ENCODE assay signal across 5 cellular contexts in genomic region chr16:53539759-53540718, GRCh38. TPM values are rescaled to one million over a fixed set of nuclear protein-coding genes. Genes with fewer than 3 reads are reported as not detected.
DNase-seq lines count a peak whose midpoint lies in the region; ATAC-seq, FAIRE-seq and TF ChIP-seq lines count a peak whose summit lies in the region.
"Not testable (repeated sequence)": the region's sequence is repeated elsewhere in the genome, so short reads cannot be mapped to it uniquely, and the experiment has no call there.

No MANE protein-coding gene starts in this region.

- H3K4me2 ChIP-seq in A549; K562 (ENCODE audit: insufficient read depth, low read length): not testable (repeated sequence)
- peak overlapping the region; percentile 43; the same call in 1 of the 2 replicates for H3K4me2 ChIP-seq in HepG2 (ENCODE audit: low read depth, low read length)

- H3K4me3 ChIP-seq in A549; K562; HepG2 (replicated peaks in 1 of 3; ENCODE audit: insufficient read depth in 1 of 3, low read depth in 2 of 3, low read length in 3 of 3): not testable (repeated sequence)

- not testable (repeated sequence) for H3K9me3 Mint-ChIP-seq in T-helper 1 cell treated with Interleukin-12 subunit alpha and Interleukin-12 subunit beta and Interleukin-4 antibody, amounts not matched to agents 30 μg/mL and 1 μg/mL, for 36 hours; endothelial cell (ENCODE audit: unreplicated experiment)

- not testable (repeated sequence) for H3K27ac ChIP-seq in A549; K562 (ENCODE audit: extremely low read depth, low read depth, low read length)
- peak overlapping the region; percentile 48 for H3K27ac ChIP-seq in HepG2 (ENCODE audit: extremely low read length, insufficient read depth, low read length)

- not testable (repeated sequence) for TF ChIP-seq CTCF in A549 (IDR thresholded peaks at IDR 0.05); K562 (IDR thresholded peaks at IDR 0.05 in 2 of 3, conservative IDR thresholded peaks at IDR 0.05 in 1 of 3; ENCODE audit: insufficient read depth in 2 of 3, low read depth in 1 of 3, low read length in 3 of 3); endothelial cell (IDR thresholded peaks at IDR 0.05; ENCODE audit: unreplicated experiment); HepG2 (CRISPR knock-in tag; IDR thresholded peaks at IDR 0.05)

- H3K4me1 Mint-ChIP-seq in T-helper 1 cell treated with Interleukin-12 subunit alpha and Interleukin-12 subunit beta and Interleukin-4 antibody, amounts not matched to agents 30 μg/mL and 1 μg/mL, for 36 hours (ENCODE audit: low read depth) = peaks cover 12% of the 10 kb centered on the region
- not testable (repeated sequence) for H3K4me1 Mint-ChIP-seq in endothelial cell (ENCODE audit: unreplicated experiment)

- not testable (repeated sequence) for H3K9me3 ChIP-seq in A549; K562 (replicated peaks; ENCODE audit: control insufficient read depth, insufficient read depth, low read depth, low read length); HepG2 (ENCODE audit: low read length)

- not testable (repeated sequence) for H4K20me1 ChIP-seq in K562 (replicated peaks; ENCODE audit: control insufficient read depth, insufficient read depth, low read length); HepG2 (ENCODE audit: insufficient read depth, low read length)

- H3K27me3 ChIP-seq in K562 (ENCODE audit: control insufficient read depth in 2 of 2, insufficient read depth in 2 of 2, low read length in 2 of 2) = peaks cover 21 to 24% of the 10 kb centered on the region in 2 experiments
- not testable (repeated sequence) for H3K27me3 ChIP-seq in HepG2 (ENCODE audit: control insufficient read depth in 1 of 2, insufficient read depth in 2 of 2, low read length in 2 of 2)

- WGBS in A549 (ENCODE audit: missing lambda C conversion rate) = 69% methylated on average over 13 of the region's 13 CpGs
- 9% methylated on average over 10 of the region's 13 CpGs for WGBS in K562 (ENCODE audit: insufficient coverage, low coverage, missing lambda C conversion rate)
- WGBS in HepG2 (ENCODE audit: low lambda C conversion rate) = 27% methylated on average over 13 of the region's 13 CpGs

- not testable (repeated sequence) for TF ChIP-seq RAD21 in A549 (conservative IDR thresholded peaks at IDR 0.05 in 1 of 2, IDR thresholded peaks at IDR 0.05 in 1 of 2); K562 (CRISPR knock-in tag; conservative IDR thresholded peaks at IDR 0.05 in 1 of 2, IDR thresholded peaks at IDR 0.05 in 1 of 2); HepG2 (CRISPR knock-in tag; IDR thresholded peaks at IDR 0.05)

- peak overlapping the region; percentile 15 for H3K27ac Mint-ChIP-seq in T-helper 1 cell treated with Interleukin-12 subunit alpha and Interleukin-12 subunit beta and Interleukin-4 antibody, amounts not matched to agents 30 μg/mL and 1 μg/mL, for 36 hours
- not testable (repeated sequence) for H3K27ac Mint-ChIP-seq in endothelial cell (ENCODE audit: unreplicated experiment)

- not testable (repeated sequence) for H3K79me2 ChIP-seq in K562 (ENCODE audit: control insufficient read depth, insufficient read depth, low read length); HepG2 (ENCODE audit: insufficient read depth, low read length)

- POLR2A ChIA-PET in A549 (lab: Yijun Ruan, JAX); K562 (lab: Yijun Ruan, JAX); HepG2 (lab: Yijun Ruan, JAX): not testable (repeated sequence)

- intact Hi-C loops in K562 (cut with micrococcal nuclease) (loop anchor here (10.0 kb wide), 1 partner anchor 215 kb away; no protein-coding TSS in a partner anchor), HepG2 (cut with micrococcal nuclease; ENCODE audit: unreplicated experiment) (loop anchor here (10.0 kb wide), 3 partner anchors 235 to 745 kb away; partner anchors contain the start of gene IRX3)

- H3K9ac ChIP-seq in K562 (ENCODE audit: insufficient read depth in 1 of 2, low read depth in 2 of 2, low read length in 2 of 2); HepG2 (ENCODE audit: insufficient read depth, low read depth, low read length): not testable (repeated sequence)

- CTCF ChIA-PET in A549 (lab: Yijun Ruan, JAX) = interaction anchor here (0.6 kb wide), 1 partner anchor 18 kb away, joined by 3 read pairs; no protein-coding TSS in a partner anchor
- CTCF ChIA-PET in K562 (lab: Yijun Ruan, JAX; ENCODE audit: low intra/inter-chr PET ratio); HepG2 (lab: Yijun Ruan, JAX; ENCODE audit: low intra/inter-chr PET ratio, low total read pairs): not testable (repeated sequence)

- H3K4me1 ChIP-seq in A549; K562 (replicated peaks in 1 of 2; ENCODE audit: control insufficient read depth in 2 of 2, insufficient read depth in 2 of 2, low read length in 2 of 2): not testable (repeated sequence)
- H3K4me1 ChIP-seq in HepG2 (ENCODE audit: insufficient read depth, low read length) = peaks cover 45% of the 10 kb centered on the region

- not testable (repeated sequence) for TF ChIP-seq POLR2A in A549 (IDR thresholded peaks at IDR 0.05; ENCODE audit: low read length); K562 (conservative IDR thresholded peaks at IDR 0.05); HepG2 (IDR thresholded peaks at IDR 0.05; ENCODE audit: insufficient read depth in 1 of 2, low read depth in 2 of 2, low read length in 2 of 2)

- ATAC-seq in A549, K562, HepG2: not testable (repeated sequence)

- not testable (repeated sequence) for H3K36me3 ChIP-seq in K562 (ENCODE audit: control insufficient read depth, insufficient read depth, low read length); HepG2 (replicated peaks in 1 of 2; ENCODE audit: control insufficient read depth in 1 of 2, insufficient read depth in 2 of 2, low read length in 2 of 2)

- H3K36me3 Mint-ChIP-seq in T-helper 1 cell treated with Interleukin-12 subunit alpha and Interleukin-12 subunit beta and Interleukin-4 antibody, amounts not matched to agents 30 μg/mL and 1 μg/mL, for 36 hours (ENCODE audit: low read depth); endothelial cell (ENCODE audit: low read depth, unreplicated experiment): not testable (repeated sequence)

- not testable (repeated sequence) for TF ChIP-seq EP300 in A549 (IDR thresholded peaks at IDR 0.05); K562 (IDR thresholded peaks at IDR 0.05; ENCODE audit: low read length)
- TF ChIP-seq EP300 in HepG2 (IDR thresholded peaks at IDR 0.05; ENCODE audit: low read depth in 2 of 2, low read length in 2 of 2) = peak in 1 of 2 experiments; percentile 67; a peak in 2 of 4 replicates
- peak; percentile 74; the same call in 1 of the 2 replicates for TF ChIP-seq EP300 in HepG2 (CRISPR knock-in tag; IDR thresholded peaks at IDR 0.05; ENCODE audit: borderline replicate concordance)

- H3K9me1 ChIP-seq in K562 (ENCODE audit: control insufficient read depth, insufficient read depth, low read length) = not testable (repeated sequence)

- not testable (repeated sequence) for BruUV-seq in K562 (replicated peaks; lab: Mats Ljungman, UMichigan); HepG2 (replicated peaks; lab: Mats Ljungman, UMichigan)

- H3K4me3 Mint-ChIP-seq in T-helper 1 cell treated with Interleukin-12 subunit alpha and Interleukin-12 subunit beta and Interleukin-4 antibody, amounts not matched to agents 30 μg/mL and 1 μg/mL, for 36 hours = not testable (repeated sequence)
- peak overlapping the region; percentile 67 for H3K4me3 Mint-ChIP-seq in endothelial cell (ENCODE audit: unreplicated experiment)

- peaks cover 15% of the 10 kb centered on the region for H3K27me3 Mint-ChIP-seq in T-helper 1 cell treated with Interleukin-12 subunit alpha and Interleukin-12 subunit beta and Interleukin-4 antibody, amounts not matched to agents 30 μg/mL and 1 μg/mL, for 36 hours (ENCODE audit: low read depth)
- not testable (repeated sequence) for H3K27me3 Mint-ChIP-seq in endothelial cell (ENCODE audit: unreplicated experiment)

- FAIRE-seq in A549 (lab: Jason Lieb, UNC); K562 (lab: Jason Lieb, UNC): not testable (repeated sequence)
- peak; percentile 40 for FAIRE-seq in HepG2 (lab: Jason Lieb, UNC)

- not testable (repeated sequence) for H2AFZ ChIP-seq in K562 (ENCODE audit: low read depth, low read length); HepG2 (ENCODE audit: low read length)

- not testable (repeated sequence) for DNase-seq in A549 (ENCODE audit: low read depth in 1 of 2, low spot score in 1 of 2); K562 (ENCODE audit: extremely low read depth in 1 of 4, low spot score in 3 of 4); endothelial cell (ENCODE audit: low spot score)
- DNase-seq in HepG2 (ENCODE audit: low spot score) = peak; percentile 83

- in situ Hi-C loops in K562 (cut with MboI) = not testable (repeated sequence)
- in situ Hi-C loops in HepG2 (cut with HindIII; ENCODE audit: extremely low pct_ligation_motif_present, low pct_unique_long_range_greater_than_20kb) = loop anchor here (10.0 kb wide), 1 partner anchor 1715 kb away; no protein-coding TSS in a partner anchor

RNA-seq across cellular contexts. Expression of gene AKTIP, which starts 37.0 kb away (rescaled TPM):
- polyA plus RNA-seq in A549 (2011; rRNA removed) = 48.4 and 58.4 TPM in 2 replicates
- 13.8 and 16.2 TPM in 2 replicates for polyA plus RNA-seq in A549 (2012; cell fraction: cytosol; rRNA removed)
- 10.1 and 13.8 TPM in 2 replicates for polyA plus RNA-seq in A549 (2012; cell fraction: nucleus; rRNA removed)
- polyA plus RNA-seq in A549 (2017; fragmentation: RNase III; extraction: RNeasy Plus Mini Kit Qiagen cat#74134 plus additional on column Dnase treatment) = 20.8 to 21.3 TPM (median 21.0 TPM) in 3 replicates
- polyA minus RNA-seq in A549 (2011; rRNA and poly(A)+ RNA removed) = 23.3 and 34.3 TPM in 2 replicates
- 19.7 and 21.6 TPM in 2 replicates for total RNA-seq in K562 (2011; cell fraction: chromatin; rRNA removed; ENCODE audit: low replicate concordance)
- 11.4 and 13.8 TPM in 2 replicates for total RNA-seq in K562 (2011; cell fraction: nucleolus; rRNA removed)
- total RNA-seq in K562 (2011; cell fraction: nucleoplasm; rRNA removed) = 17.3 and 19.6 TPM in 2 replicates
- 3.0 and 4.3 TPM in 2 replicates for total RNA-seq in K562 (2014; rRNA removed)
- 4.7 and 7.0 TPM in 2 replicates for total RNA-seq in K562 (2014; rRNA removed; fragmentation: Illumina TruSeq; extraction: Trizol)
- total RNA-seq in K562 (2015; rRNA removed; fragmentation: Illumina TruSeq; extraction: Trizol) = 3.4 and 4.3 TPM in 2 replicates
- total RNA-seq in K562 (2021) = 4.4 and 4.8 TPM in 2 replicates
- polyA plus RNA-seq in K562 (2011; rRNA removed) = 10.7 and 11.4 TPM in 2 replicates
- 2.7 and 7.8 TPM in 2 replicates for polyA plus RNA-seq in K562 (2011; cell fraction: cytosol; rRNA removed)
- polyA plus RNA-seq in K562 (2011; cell fraction: nucleus; rRNA removed) = 11.6 and 21.6 TPM in 2 replicates
- 4.4 and 6.9 TPM in 2 replicates for polyA plus RNA-seq in K562 (2012)
- polyA plus RNA-seq in K562 (2014; fragmentation: Illumina TruSeq; extraction: Trizol) = 5.3 and 6.4 TPM in 2 replicates
- 1 to 10 TPM; 4.1 to 6.0 TPM for polyA plus RNA-seq in K562 (2014; fragmentation: Nextera tagmentation; extraction: Ambion mirVana)
- polyA plus RNA-seq in K562 (2014; rRNA removed) = 3.2 and 6.6 TPM in 2 replicates
- 8.6 and 11.5 TPM in 2 replicates for polyA minus RNA-seq in K562 (2011; rRNA and poly(A)+ RNA removed)
- 2.6 and 4.7 TPM in 2 replicates for polyA minus RNA-seq in K562 (2011; cell fraction: cytosol; rRNA and poly(A)+ RNA removed)
- 5.0 and 8.0 TPM in 2 replicates for polyA minus RNA-seq in K562 (2011; cell fraction: nucleus; rRNA and poly(A)+ RNA removed)
- total RNA-seq in endothelial cell (ENCODE audit: unreplicated experiment) = 22.4 TPM
- total RNA-seq in HepG2 (2016; rRNA removed; fragmentation: Illumina TruSeq; extraction: Trizol) = 28.8 and 30.1 TPM in 2 replicates
- 18.8 and 20.7 TPM in 2 replicates for total RNA-seq in HepG2 (2016; cell fraction: cytosol; rRNA removed; fragmentation: Illumina TruSeq; extraction: Trizol; ENCODE audit: low read depth)
- 24.2 and 33.8 TPM in 2 replicates for total RNA-seq in HepG2 (2016; cell fraction: insoluble cytoplasmic fraction; rRNA removed; fragmentation: Illumina TruSeq; extraction: Trizol)
- 35.6 and 35.7 TPM in 2 replicates for total RNA-seq in HepG2 (2016; cell fraction: membrane; rRNA removed; fragmentation: Illumina TruSeq; extraction: Trizol)
- total RNA-seq in HepG2 (2016; cell fraction: nucleus; rRNA removed; fragmentation: Illumina TruSeq; extraction: Trizol) = 28.0 and 29.0 TPM in 2 replicates
- 45.6 and 49.0 TPM in 2 replicates for polyA plus RNA-seq in HepG2 (2011; rRNA removed)
- 19.8 and 29.5 TPM in 2 replicates for polyA plus RNA-seq in HepG2 (2011; cell fraction: cytosol; rRNA removed)
- polyA plus RNA-seq in HepG2 (2011; cell fraction: nucleus; rRNA removed) = 68.8 and 72.6 TPM in 2 replicates
- 28.1 and 33.7 TPM in 2 replicates for polyA plus RNA-seq in HepG2 (2012)
- polyA plus RNA-seq in HepG2 (2016; cell fraction: cytosol; fragmentation: Illumina TruSeq; extraction: Trizol; ENCODE audit: low read depth) = 22.4 and 30.5 TPM in 2 replicates
- polyA plus RNA-seq in HepG2 (2016; cell fraction: insoluble cytoplasmic fraction; fragmentation: Illumina TruSeq; extraction: Trizol; ENCODE audit: low read depth) = 30.0 and 31.0 TPM in 2 replicates
- 35.3 and 37.7 TPM in 2 replicates for polyA plus RNA-seq in HepG2 (2016; cell fraction: membrane; fragmentation: Illumina TruSeq; extraction: Trizol; ENCODE audit: low read depth)
- polyA plus RNA-seq in HepG2 (2016; cell fraction: nucleus; fragmentation: Illumina TruSeq; extraction: Trizol; ENCODE audit: insufficient read depth, low read depth) = 58.4 and 63.0 TPM in 2 replicates
- 19.4 and 24.5 TPM in 2 replicates for polyA minus RNA-seq in HepG2 (2011; rRNA and poly(A)+ RNA removed; ENCODE audit: low replicate concordance)
- 15.7 and 17.4 TPM in 2 replicates for polyA minus RNA-seq in HepG2 (2011; cell fraction: cytosol; rRNA and poly(A)+ RNA removed)
- 43.4 and 69.0 TPM in 2 replicates for polyA minus RNA-seq in HepG2 (2011; cell fraction: nucleus; rRNA and poly(A)+ RNA removed)
